In the genomic region with DNA sequence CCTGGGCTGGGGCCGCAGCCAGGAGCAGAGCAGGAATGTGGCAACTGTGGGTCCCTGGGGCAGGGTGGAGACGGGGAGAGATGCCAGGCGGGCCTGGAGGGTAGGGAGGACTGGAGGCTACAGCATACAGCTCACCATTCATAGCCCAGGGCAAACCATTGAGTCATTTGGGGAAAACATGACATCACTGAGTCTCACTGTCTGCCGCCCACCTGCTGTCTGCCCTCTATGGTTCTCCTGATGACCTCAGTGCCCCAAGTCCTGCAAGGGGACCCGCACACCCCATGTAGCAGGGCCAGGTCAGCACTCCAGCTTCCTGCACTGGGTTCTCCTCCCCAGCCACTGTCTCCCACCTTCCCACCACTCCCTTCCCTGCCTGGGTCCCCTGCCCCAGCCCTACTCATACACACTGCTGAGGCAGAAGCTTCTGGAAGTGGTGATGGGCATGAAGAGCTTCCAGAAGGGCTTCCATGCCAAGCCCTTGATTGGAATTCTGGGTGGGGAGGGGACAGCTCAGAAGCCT, we compare ENCODE assay signal across 10 cellular contexts. TPM values are rescaled to one million over a fixed set of nuclear protein-coding genes. Genes with fewer than 3 reads are reported as not detected.
A peak's percentile ranks its signal among the peaks of the same experiment; 100 is the strongest.
DNase-seq lines count a peak whose midpoint lies in the region; ATAC-seq and TF ChIP-seq lines count a peak whose summit lies in the region.
"Had no signal": no experiment of that assay in that cellular context is flagged by ENCODE, and none has a peak within 500 bp of the region (broad histone marks: within the 10 kb centered on the region; RNA-seq: fewer than 3 reads in every experiment).

No MANE protein-coding gene starts in this region.

- no peaks in the 10 kb centered on the region for H3K27me3 Mint-ChIP-seq in activated naive CD4-positive, alpha-beta T cell treated with anti-CD3 and anti-CD28 coated beads for 36 hours (ENCODE audit: low read depth)
- H3K27me3 Mint-ChIP-seq in endothelial cell (ENCODE audit: unreplicated experiment): no peaks in the 10 kb centered on the region

- intact Hi-C loops in activated naive CD4-positive, alpha-beta T cell treated with anti-CD3 and anti-CD28 coated beads for 36 hours (cut with micrococcal nuclease): loop anchor here (1.0 kb wide), 1 partner anchor 41 kb away; no protein-coding TSS in a partner anchor

- CTCF ChIA-PET in activated naive CD4-positive, alpha-beta T cell treated with anti-CD3 and anti-CD28 coated beads for 36 hours (lab: Charles Lee): interaction anchor here (0.6 to 1.9 kb wide), 5 partner anchors 9 to 78 kb away, joined by 3 to 12 read pairs (median 3); no protein-coding TSS in a partner anchor

- peak overlapping the region; percentile 38 for H3K27ac Mint-ChIP-seq in activated naive CD4-positive, alpha-beta T cell treated with anti-CD3 and anti-CD28 coated beads for 36 hours
- H3K27ac Mint-ChIP-seq in endothelial cell (ENCODE audit: unreplicated experiment): no peak overlapping the region

- H3K4me1 Mint-ChIP-seq in activated naive CD4-positive, alpha-beta T cell treated with anti-CD3 and anti-CD28 coated beads for 36 hours (ENCODE audit: low read depth): peaks cover 38% of the 10 kb centered on the region
- peaks cover 11% of the 10 kb centered on the region for H3K4me1 Mint-ChIP-seq in endothelial cell (ENCODE audit: unreplicated experiment)

- DNase-seq in activated naive CD4-positive, alpha-beta T cell treated with anti-CD3 and anti-CD28 coated beads for 36 hours: peak; percentile 65
- no peak for DNase-seq in activated naive CD4-positive, alpha-beta T cell (lab: John Stamatoyannopoulos, UW)
- DNase-seq in glomerular visceral epithelial cell (ENCODE audit: extremely low spot score): peak; percentile 77
- peak; percentile 31 for DNase-seq in stimulated activated CD8-positive, alpha-beta memory T cell treated with anti-CD3 and anti-CD28 coated beads, Interleukin-4, amount 100 ng/mL, for 24 hours (ENCODE audit: low read depth)
- DNase-seq in MV-4-11 (lab: John Stamatoyannopoulos, UW): no peak
- no peak for DNase-seq in endothelial cell (ENCODE audit: low spot score)

- no peaks in the 10 kb centered on the region for H3K9me3 Mint-ChIP-seq in activated naive CD4-positive, alpha-beta T cell treated with anti-CD3 and anti-CD28 coated beads for 36 hours
- H3K9me3 Mint-ChIP-seq in endothelial cell (ENCODE audit: unreplicated experiment): no peaks in the 10 kb centered on the region
- H3K9me3 Mint-ChIP-seq: CD4-positive, CD25-positive, alpha-beta regulatory T cell had no signal

- TF ChIP-seq CTCF in endothelial cell (IDR thresholded peaks at IDR 0.05; ENCODE audit: unreplicated experiment): no peak

- no peak overlapping the region for H3K4me3 Mint-ChIP-seq in activated naive CD4-positive, alpha-beta T cell treated with anti-CD3 and anti-CD28 coated beads for 36 hours
- no peak overlapping the region for H3K4me3 Mint-ChIP-seq in endothelial cell (ENCODE audit: unreplicated experiment)
- H3K4me3 Mint-ChIP-seq: CD4-positive, CD25-positive, alpha-beta regulatory T cell had no signal

- no peaks in the 10 kb centered on the region for H3K36me3 Mint-ChIP-seq in activated naive CD4-positive, alpha-beta T cell treated with anti-CD3 and anti-CD28 coated beads for 36 hours (ENCODE audit: low read depth)
- H3K36me3 Mint-ChIP-seq in endothelial cell (ENCODE audit: low read depth, unreplicated experiment): no peaks in the 10 kb centered on the region
- H3K36me3 Mint-ChIP-seq: CD4-positive, CD25-positive, alpha-beta regulatory T cell had no signal

- peak; percentile 85 to 89 for ATAC-seq in activated CD4-positive, CD25-positive, alpha-beta regulatory T cell treated with anti-CD3 and anti-CD28 coated beads, Interleukin-2, amount 50 U/mL, for 24 hours
- ATAC-seq in HG03439 (IDR thresholded peaks at IDR 0.05; ENCODE audit: unreplicated experiment): no peak

RNA-seq across cellular contexts. Expression of a gene that starts 10.4 kb away (rescaled TPM):
- total RNA-seq in activated naive CD4-positive, alpha-beta T cell treated with anti-CD3 and anti-CD28 coated beads for 36 hours: under 1 TPM; 0.55 to 0.57 TPM
- total RNA-seq in endothelial cell (ENCODE audit: unreplicated experiment): 3.8 TPM
- total RNA-seq: CD4-positive, CD25-positive, alpha-beta regulatory T cell; T-helper 1 cell treated with Interleukin-12 subunit alpha and Interleukin-12 subunit beta and Interleukin-4 antibody, amounts not matched to agents 30 ng/mL and 1 ng/mL, for 36 hours had no signal

Comparison
In these comparisons a context has a peak if more than half of its experiments do, and no peak if none do; other contexts are left out.
1. DNase-seq: peak in activated naive CD4-positive, alpha-beta T cell treated with anti-CD3 and anti-CD28 coated beads for 36 hours (single experiment), glomerular visceral epithelial cell (single experiment) and stimulated activated CD8-positive, alpha-beta memory T cell treated with anti-CD3 and anti-CD28 coated beads, Interleukin-4, amount 100 ng/mL, for 24 hours (single experiment); none in activated naive CD4-positive, alpha-beta T cell (0 of 4), MV-4-11 (single experiment) and endothelial cell (single experiment).